In genomic region chr5:133968057-133968993, GRCh38 we compare ENCODE assay signal across 8 cellular contexts. TPM values are rescaled to one million over a fixed set of nuclear protein-coding genes. Genes with fewer than 3 reads are reported as not detected.
DNase-seq lines count a peak whose midpoint lies in the region; ATAC-seq and TF ChIP-seq lines count a peak whose summit lies in the region.

Gene C5orf15 (minus strand): TSS chr5:133968625. CDS start chr5:133968584, 41 bp downstream.

- in situ Hi-C loops in G401 (cut with HindIII; ENCODE audit: low sequenced_read_pairs) (no loop called here), HAP-1 (cut with MboI; ENCODE audit: low sequenced_read_pairs) (no loop called here)

- DNase-seq in G401 (ENCODE audit: low spot score) (peak; percentile 98), HAP-1 (ENCODE audit: low spot score in 2 of 2) (peak; percentile 95 to 99), MM.1S (peak; percentile 96), SIG-M5 (lab: John Stamatoyannopoulos, UW) (peak; percentile 97), activated gamma-delta T cell (lab: John Stamatoyannopoulos, UW) (peak; percentile 79), fibroblast of the conjunctiva (ENCODE audit: low read depth) (peak; percentile 94), nephron progenitor cell (peak; percentile 88)
- peak; percentile 87 to 93 for DNase-seq in stimulated activated naive CD8-positive, alpha-beta T cell treated with anti-CD3 and anti-CD28 coated beads, Interleukin-15, amount 100 ng/mL, for 72 hours

- no peaks in the 10 kb centered on the region for H3K27me3 ChIP-seq in HAP-1 (ENCODE audit: low read depth)
- no peaks in the 10 kb centered on the region for H3K27me3 ChIP-seq in MM.1S (replicated peaks; ENCODE audit: insufficient read depth, low read length)

- ATAC-seq in stimulated activated naive CD8-positive, alpha-beta T cell treated with anti-CD3 and anti-CD28 coated beads, Interleukin-15, amount 100 ng/mL, for 72 hours = peak; percentile 99

- peak within 1 kb of the TSS; percentile 66 for H3K4me2 ChIP-seq in MM.1S (ENCODE audit: low read depth, low read length)

- peaks cover 14% of the 10 kb centered on the region for H3K9me3 Mint-ChIP-seq in nephron progenitor cell
- peaks cover 0 to 4% of the 10 kb centered on the region in 2 donors for H3K9me3 Mint-ChIP-seq in stimulated activated naive CD8-positive, alpha-beta T cell treated with anti-CD3 and anti-CD28 coated beads, Interleukin-15, amount 100 ng/mL, for 72 hours

- H3K27ac ChIP-seq in MM.1S (ENCODE audit: low read length) = peak within 1 kb of the TSS; percentile 59; the same call in 1 of the 2 replicates

- H3K4me3 ChIP-seq in HAP-1 (peak within 1 kb of the TSS; percentile 96), MM.1S (ENCODE audit: low read length) (peak within 1 kb of the TSS; percentile 94)

- H3K27ac Mint-ChIP-seq in nephron progenitor cell = peak within 1 kb of the TSS; percentile 98
- peak within 1 kb of the TSS; percentile 97 to 99 for H3K27ac Mint-ChIP-seq in stimulated activated naive CD8-positive, alpha-beta T cell treated with anti-CD3 and anti-CD28 coated beads, Interleukin-15, amount 100 ng/mL, for 72 hours

- peaks cover 11% of the 10 kb centered on the region for H3K4me1 ChIP-seq in HAP-1
- 0 out of 2 replicates have a peak, but pooled peaks cover 5% of the 10 kb centered on the region for H3K4me1 ChIP-seq in MM.1S (ENCODE audit: low read length)

- H3K4me1 Mint-ChIP-seq in nephron progenitor cell = peaks cover 40% of the 10 kb centered on the region
- H3K4me1 Mint-ChIP-seq in stimulated activated naive CD8-positive, alpha-beta T cell treated with anti-CD3 and anti-CD28 coated beads, Interleukin-15, amount 100 ng/mL, for 72 hours = peaks cover 62% of the 10 kb centered on the region

- TF ChIP-seq CTCF in MM.1S (IDR thresholded peaks at IDR 0.05; ENCODE audit: low read length) (no peak), nephron progenitor cell (IDR thresholded peaks at IDR 0.05) (no peak)

- H3K36me3 Mint-ChIP-seq in nephron progenitor cell (ENCODE audit: low read depth) = peaks cover 39% of the 10 kb centered on the region

- H2AFZ ChIP-seq in MM.1S (ENCODE audit: low read length) = peak within 1 kb of the TSS; percentile 87

- H4K20me1 ChIP-seq in MM.1S (ENCODE audit: insufficient read depth, low read length) = no peaks in the 10 kb centered on the region

- no peaks in the 10 kb centered on the region for H3K9me2 ChIP-seq in MM.1S (replicated peaks; ENCODE audit: insufficient read depth, low read length)

- no peaks in the 10 kb centered on the region for H3K27me3 Mint-ChIP-seq in nephron progenitor cell (ENCODE audit: low read depth, poor library complexity)
- H3K27me3 Mint-ChIP-seq in stimulated activated naive CD8-positive, alpha-beta T cell treated with anti-CD3 and anti-CD28 coated beads, Interleukin-15, amount 100 ng/mL, for 72 hours = no peaks in the 10 kb centered on the region

- peaks cover 51% of the 10 kb centered on the region for H3K79me2 ChIP-seq in MM.1S (ENCODE audit: low read length)

- peaks cover 25% of the 10 kb centered on the region for H3F3A ChIP-seq in MM.1S (ENCODE audit: insufficient read depth, low read length)

- H3K9me3 ChIP-seq in HAP-1 (no peaks in the 10 kb centered on the region), MM.1S (replicated peaks; ENCODE audit: insufficient read depth, low read length) (no peaks in the 10 kb centered on the region)

- peak within 1 kb of the TSS; percentile 98 for H3K4me3 Mint-ChIP-seq in nephron progenitor cell
- H3K4me3 Mint-ChIP-seq in stimulated activated naive CD8-positive, alpha-beta T cell treated with anti-CD3 and anti-CD28 coated beads, Interleukin-15, amount 100 ng/mL, for 72 hours = peak within 1 kb of the TSS; percentile 96 to 99

- H3K9ac ChIP-seq in MM.1S (ENCODE audit: low read length) = peak within 1 kb of the TSS; percentile 79

- H3K36me3 ChIP-seq in HAP-1 (replicated peaks) (peaks cover 20% of the 10 kb centered on the region), MM.1S (replicated peaks; ENCODE audit: insufficient read depth, low read length) (no peaks in the 10 kb centered on the region)

RNA-seq across cellular contexts. Expression of gene C5orf15, which starts in this region (rescaled TPM):
- 75.1 and 90.7 TPM in 2 replicates for total RNA-seq in G401 (2014; rRNA removed; shearing (Covaris generic))

Comparison
In these comparisons a context has a peak if more than half of its experiments do, and no peak if none do; other contexts are left out.
1. Peak in every context shown above with its lines: DNase-seq, ATAC-seq, H3K4me3 ChIP-seq and H3K27ac ChIP-seq.